In genomic region chr5:73443725-73444498, GRCh38 we compare ENCODE assay signal across 16 cellular contexts. TPM values are rescaled to one million over a fixed set of nuclear protein-coding genes. Genes with fewer than 3 reads are reported as not detected.
A peak's percentile ranks its signal among the peaks of the same experiment; 100 is the strongest.
DNase-seq lines count a peak whose midpoint lies in the region; ATAC-seq, FAIRE-seq and TF ChIP-seq lines count a peak whose summit lies in the region.
"Had no signal": no experiment of that assay in that cellular context is flagged by ENCODE, and none has a peak within 500 bp of the region (broad histone marks: within the 10 kb centered on the region; RNA-seq: fewer than 3 reads in every experiment).

No MANE protein-coding gene starts in this region.

- no TSS peak for BruUV-seq in HepG2 (replicated peaks; lab: Mats Ljungman, UMichigan)

- DNase-seq in HepG2 (ENCODE audit: low spot score): no peak
- no peak for DNase-seq in right lobe of liver
- no peak for DNase-seq in keratinocyte (ENCODE audit: low read depth, low spot score)
- DNase-seq in thyroid gland: no peak
- no peak for DNase-seq in pons (ENCODE audit: low spot score)
- DNase-seq in cerebellar cortex (ENCODE audit: low spot score): no peak
- DNase-seq: activated naive CD8-positive, alpha-beta T cell treated with anti-CD3 and anti-CD28 coated beads for 36 hours; foreskin fibroblast; GDM1; stimulated activated CD4-positive, alpha-beta T cell treated with anti-CD3 and anti-CD28 coated beads, Interleukin-4, amount 100 ng/mL, for 1 hour had no signal

- H3K4me2 ChIP-seq in HepG2 (ENCODE audit: low read depth, low read length): no peak overlapping the region
- H3K4me2 ChIP-seq in keratinocyte (ENCODE audit: control insufficient read depth, extremely low read depth, insufficient read depth, low read depth, low read length): peak overlapping the region; percentile 77

- H3K79me2 ChIP-seq in HepG2 (ENCODE audit: insufficient read depth, low read length): no peaks in the 10 kb centered on the region
- peaks cover 29% of the 10 kb centered on the region for H3K79me2 ChIP-seq in keratinocyte (ENCODE audit: control insufficient read depth, insufficient read depth, low read length)
- H3K79me2 ChIP-seq: parathyroid adenoma had no signal

- 21% methylated on average over 17 of the region's 42 CpGs for WGBS in HepG2 (ENCODE audit: low lambda C conversion rate)
- 8% methylated on average over 19 of the region's 42 CpGs for WGBS in right lobe of liver (ENCODE audit: insufficient coverage, low coverage, low lambda C conversion rate, missing lambda C conversion rate)
- WGBS in thyroid gland, 2 donors: 16 to 18% methylated on average over 27 to 37 of the region's 42 CpGs

- no peaks in the 10 kb centered on the region for H3K9me1 ChIP-seq in keratinocyte (ENCODE audit: control insufficient read depth, extremely low read depth, insufficient read depth, low read length)

- no peak for FAIRE-seq in HepG2 (lab: Jason Lieb, UNC)
- FAIRE-seq in keratinocyte (lab: Jason Lieb, UNC): no peak
- FAIRE-seq: GM18507 had no signal

- TF ChIP-seq EP300 in HepG2 (IDR thresholded peaks at IDR 0.05; ENCODE audit: low read depth in 2 of 2, low read length in 2 of 2) (no peak), HepG2 (CRISPR knock-in tag; IDR thresholded peaks at IDR 0.05; ENCODE audit: borderline replicate concordance) (no peak)

- H3K9me3 ChIP-seq in HepG2 (ENCODE audit: low read length): no peaks in the 10 kb centered on the region
- no peaks in the 10 kb centered on the region for H3K9me3 ChIP-seq in right lobe of liver
- H3K9me3 ChIP-seq in keratinocyte (ENCODE audit: control insufficient read depth, low read depth, low read length): no peaks in the 10 kb centered on the region
- H3K9me3 ChIP-seq in thyroid gland: no peaks in the 10 kb centered on the region

- TF ChIP-seq CTCF in HepG2 (CRISPR knock-in tag; IDR thresholded peaks at IDR 0.05): no peak
- no peak for TF ChIP-seq CTCF in right lobe of liver (IDR thresholded peaks at IDR 0.05)
- TF ChIP-seq CTCF in WI38 (IDR thresholded peaks at IDR 0.05; ENCODE audit: low read depth, low read length): no peak
- no peak for TF ChIP-seq CTCF in keratinocyte (optimal IDR thresholded peaks at IDR 0.05 in 1 of 3, IDR thresholded peaks at IDR 0.05 in 1 of 3, conservative IDR thresholded peaks at IDR 0.05 in 1 of 3; ENCODE audit: extremely low read depth in 1 of 3, insufficient read depth in 2 of 3, low read length in 3 of 3)
- no peak for TF ChIP-seq CTCF in thyroid gland (IDR thresholded peaks at IDR 0.05)

- H4K20me1 ChIP-seq in HepG2 (ENCODE audit: insufficient read depth, low read length) (no peaks in the 10 kb centered on the region), keratinocyte (ENCODE audit: control insufficient read depth, extremely low read depth, insufficient read depth, low read length) (no peaks in the 10 kb centered on the region)

- H3K9ac ChIP-seq in HepG2 (ENCODE audit: insufficient read depth, low read depth, low read length) (no peak overlapping the region), keratinocyte (ENCODE audit: control insufficient read depth, extremely low read depth, insufficient read depth, low read length) (no peak overlapping the region)
- H3K9ac ChIP-seq: parathyroid adenoma had no signal

- POLR2A ChIA-PET in HepG2 (lab: Yijun Ruan, JAX): no interaction called here

- H3K27ac ChIP-seq in HepG2 (ENCODE audit: extremely low read length, insufficient read depth, low read length): no peak overlapping the region
- H3K27ac ChIP-seq in right lobe of liver: no peak overlapping the region
- H3K27ac ChIP-seq in keratinocyte (ENCODE audit: control insufficient read depth, insufficient read depth, low read length): no peak overlapping the region
- no peak overlapping the region for H3K27ac ChIP-seq in thyroid gland
- H3K27ac ChIP-seq: parathyroid adenoma had no signal

- in situ Hi-C loops in HepG2 (cut with HindIII; ENCODE audit: extremely low pct_ligation_motif_present, low pct_unique_long_range_greater_than_20kb): loop anchor here (10.0 kb wide), 1 partner anchor 229 kb away; no protein-coding TSS in a partner anchor

- dilution Hi-C loops in keratinocyte (cut with MboI; ENCODE audit: extremely low pct_ligation_motif_present, low sequenced_read_pairs): no loop called here

- intact Hi-C loops in HepG2 (cut with micrococcal nuclease; ENCODE audit: unreplicated experiment): no loop called here
- intact Hi-C loops in right lobe of liver (cut with DNase I): no loop called here
- intact Hi-C loops in thyroid gland (cut with DNase I): loop anchor here (5.0 kb wide), 1 partner anchor 147 kb away; no protein-coding TSS in a partner anchor

- CTCF ChIA-PET in HepG2 (lab: Yijun Ruan, JAX; ENCODE audit: low intra/inter-chr PET ratio, low total read pairs): no interaction called here

- H3K36me3 ChIP-seq in HepG2 (replicated peaks in 1 of 2; ENCODE audit: control insufficient read depth in 1 of 2, insufficient read depth in 2 of 2, low read length in 2 of 2): no peaks in the 10 kb centered on the region
- no peaks in the 10 kb centered on the region for H3K36me3 ChIP-seq in right lobe of liver
- no peaks in the 10 kb centered on the region for H3K36me3 ChIP-seq in keratinocyte (ENCODE audit: control insufficient read depth in 2 of 2, extremely low read depth in 1 of 2, insufficient read depth in 2 of 2, low read length in 2 of 2)
- H3K36me3 ChIP-seq in thyroid gland: no peaks in the 10 kb centered on the region

- H3K4me3 ChIP-seq in HepG2 (replicated peaks in 1 of 3; ENCODE audit: insufficient read depth in 1 of 3, low read depth in 2 of 3, low read length in 3 of 3): no peak overlapping the region
- H3K4me3 ChIP-seq in right lobe of liver: no peak overlapping the region
- H3K4me3 ChIP-seq in WI38 (ENCODE audit: low read depth, low read length): peak overlapping the region; percentile 95
- peak overlapping the region in 2 of 3 experiments; percentile 19 to 52 for H3K4me3 ChIP-seq in keratinocyte (ENCODE audit: control insufficient read depth in 2 of 3, extremely low read depth in 1 of 3, insufficient read depth in 2 of 3, low read depth in 1 of 3, low read length in 3 of 3)
- H3K4me3 ChIP-seq in thyroid gland (replicated peaks in 1 of 3): no peak overlapping the region

- no peak overlapping the region for H2AFZ ChIP-seq in HepG2 (ENCODE audit: low read length)
- H2AFZ ChIP-seq in keratinocyte (ENCODE audit: control insufficient read depth, low read length): no peak overlapping the region
- H2AFZ ChIP-seq: parathyroid adenoma had no signal

- H3K27me3 ChIP-seq in HepG2 (ENCODE audit: control insufficient read depth in 1 of 2, insufficient read depth in 2 of 2, low read length in 2 of 2) (peaks cover 14 to 74% of the 10 kb centered on the region in 2 experiments; a peak in 4 of 5 replicates), right lobe of liver (peaks cover 37 to 60% of the 10 kb centered on the region in 2 donors), keratinocyte (ENCODE audit: control insufficient read depth, extremely low read depth, insufficient read depth, low read length) (peaks cover 16% of the 10 kb centered on the region), thyroid gland (peaks cover 67% of the 10 kb centered on the region)

- TF ChIP-seq POLR2A in HepG2 (IDR thresholded peaks at IDR 0.05; ENCODE audit: insufficient read depth in 1 of 2, low read depth in 2 of 2, low read length in 2 of 2) (no peak), right lobe of liver (IDR thresholded peaks at IDR 0.05) (no peak), thyroid gland (IDR thresholded peaks at IDR 0.05) (no peak)

- TF ChIP-seq RAD21 in HepG2 (CRISPR knock-in tag; IDR thresholded peaks at IDR 0.05): no peak

- H3K4me1 ChIP-seq in HepG2 (ENCODE audit: insufficient read depth, low read length): peaks cover 10% of the 10 kb centered on the region
- H3K4me1 ChIP-seq in right lobe of liver: peaks cover 0 to 4% (median 0%) of the 10 kb centered on the region in 4 donors
- H3K4me1 ChIP-seq in keratinocyte (ENCODE audit: control insufficient read depth, extremely low read depth, insufficient read depth, low read length): peaks cover 6% of the 10 kb centered on the region
- peaks cover 4 to 5% of the 10 kb centered on the region in 2 donors for H3K4me1 ChIP-seq in thyroid gland
- H3K4me1 ChIP-seq: parathyroid adenoma had no signal

- ATAC-seq in HepG2 (no peak), right lobe of liver (no peak), HG03457 (IDR thresholded peaks at IDR 0.05; ENCODE audit: unreplicated experiment) (no peak)
- ATAC-seq: stimulated activated naive CD8-positive, alpha-beta T cell treated with anti-CD3 and anti-CD28 coated beads, Interleukin-15, Interleukin-2, amounts not matched to agents 100 U/mL and 50 U/mL, for 24 hours had no signal

RNA-seq across cellular contexts. Expression of gene FOXD1, which starts 4.7 kb away (rescaled TPM):
- total RNA-seq in HepG2 (2016; rRNA removed; fragmentation: Illumina TruSeq; extraction: Trizol) (0.04 TPM in 1 of 2 replicates, not detected in the other), right lobe of liver (not detected), thyroid gland (1 to 10 TPM in 2 of 4 donors, under 1 TPM in 1, not detected in 1; 0.38 to 1.6 (median 1.2) TPM)
- total RNA-seq in HepG2 (2016; cell fraction: cytosol; rRNA removed; fragmentation: Illumina TruSeq; extraction: Trizol; ENCODE audit: low read depth): not detected in 2 replicates
- total RNA-seq in HepG2 (2016; cell fraction: insoluble cytoplasmic fraction; rRNA removed; fragmentation: Illumina TruSeq; extraction: Trizol): not detected in 2 replicates
- total RNA-seq in HepG2 (2016; cell fraction: membrane; rRNA removed; fragmentation: Illumina TruSeq; extraction: Trizol): 0.06 TPM in 1 of 2 replicates, not detected in the other
- not detected in 2 replicates for total RNA-seq in HepG2 (2016; cell fraction: nucleus; rRNA removed; fragmentation: Illumina TruSeq; extraction: Trizol)
- polyA plus RNA-seq in HepG2 (2011; rRNA removed) (0.04 and 0.05 TPM in 2 replicates), keratinocyte (2.9 to 11.9 TPM (median 7.0 TPM) in 3 replicates)
- 0.05 and 0.07 TPM in 2 replicates for polyA plus RNA-seq in HepG2 (2011; cell fraction: cytosol; rRNA removed)
- polyA plus RNA-seq in HepG2 (2011; cell fraction: nucleus; rRNA removed): 0.06 TPM in 1 of 2 replicates, not detected in the other
- polyA plus RNA-seq in HepG2 (2012): not detected in 2 replicates
- polyA plus RNA-seq in HepG2 (2016; cell fraction: cytosol; fragmentation: Illumina TruSeq; extraction: Trizol; ENCODE audit: low read depth): not detected in 2 replicates
- polyA plus RNA-seq in HepG2 (2016; cell fraction: insoluble cytoplasmic fraction; fragmentation: Illumina TruSeq; extraction: Trizol; ENCODE audit: low read depth): 0.13 TPM in 1 of 2 replicates, not detected in the other
- not detected in 2 replicates for polyA plus RNA-seq in HepG2 (2016; cell fraction: membrane; fragmentation: Illumina TruSeq; extraction: Trizol; ENCODE audit: low read depth)
- not detected in 2 replicates for polyA plus RNA-seq in HepG2 (2016; cell fraction: nucleus; fragmentation: Illumina TruSeq; extraction: Trizol; ENCODE audit: insufficient read depth, low read depth)
- 0.06 and 0.14 TPM in 2 replicates for polyA minus RNA-seq in HepG2 (2011; rRNA and poly(A)+ RNA removed; ENCODE audit: low replicate concordance)
- polyA minus RNA-seq in HepG2 (2011; cell fraction: cytosol; rRNA and poly(A)+ RNA removed): not detected in 2 replicates
- polyA minus RNA-seq in HepG2 (2011; cell fraction: nucleus; rRNA and poly(A)+ RNA removed): not detected in 2 replicates
- 2.5 TPM for polyA plus RNA-seq in keratinocyte (2011; ENCODE audit: low read depth)
- 4.1 and 5.5 TPM in 2 replicates for polyA plus RNA-seq in keratinocyte (2011; cell fraction: cytosol; rRNA removed)
- polyA plus RNA-seq in keratinocyte (2011; cell fraction: nucleus; rRNA removed): 5.3 and 6.7 TPM in 2 replicates
- 6.9 and 22.6 TPM in 2 replicates for polyA plus RNA-seq in keratinocyte (2012; ENCODE audit: low replicate concordance)
- 1.3 to 6.3 TPM (median 1.9 TPM) in 3 replicates for polyA minus RNA-seq in keratinocyte
- polyA minus RNA-seq in keratinocyte (2011; cell fraction: cytosol; rRNA and poly(A)+ RNA removed): 9.2 TPM
- polyA minus RNA-seq in keratinocyte (2011; cell fraction: nucleus; rRNA and poly(A)+ RNA removed): 2.4 and 2.7 TPM in 2 replicates
- total RNA-seq: liver had no signal
- polyA plus RNA-seq: liver had no signal

RNA-seq across cellular contexts. Expression of gene BTF3, which starts 54.3 kb away (rescaled TPM):
- 698 and 836 TPM in 2 replicates for total RNA-seq in HepG2 (2016; rRNA removed; fragmentation: Illumina TruSeq; extraction: Trizol)
- 507 and 559 TPM in 2 replicates for total RNA-seq in HepG2 (2016; cell fraction: cytosol; rRNA removed; fragmentation: Illumina TruSeq; extraction: Trizol; ENCODE audit: low read depth)
- 679 and 821 TPM in 2 replicates for total RNA-seq in HepG2 (2016; cell fraction: insoluble cytoplasmic fraction; rRNA removed; fragmentation: Illumina TruSeq; extraction: Trizol)
- total RNA-seq in HepG2 (2016; cell fraction: membrane; rRNA removed; fragmentation: Illumina TruSeq; extraction: Trizol): 771 and 850 TPM in 2 replicates
- total RNA-seq in HepG2 (2016; cell fraction: nucleus; rRNA removed; fragmentation: Illumina TruSeq; extraction: Trizol): 289 and 303 TPM in 2 replicates
- polyA plus RNA-seq in HepG2 (2011; rRNA removed): 471 and 557 TPM in 2 replicates
- polyA plus RNA-seq in HepG2 (2011; cell fraction: cytosol; rRNA removed): 298 and 449 TPM in 2 replicates
- polyA plus RNA-seq in HepG2 (2011; cell fraction: nucleus; rRNA removed): 96.1 and 122 TPM in 2 replicates
- polyA plus RNA-seq in HepG2 (2012): 940 and 1,043 TPM in 2 replicates
- 922 and 1,006 TPM in 2 replicates for polyA plus RNA-seq in HepG2 (2016; cell fraction: cytosol; fragmentation: Illumina TruSeq; extraction: Trizol; ENCODE audit: low read depth)
- 1,304 and 1,359 TPM in 2 replicates for polyA plus RNA-seq in HepG2 (2016; cell fraction: insoluble cytoplasmic fraction; fragmentation: Illumina TruSeq; extraction: Trizol; ENCODE audit: low read depth)
- polyA plus RNA-seq in HepG2 (2016; cell fraction: membrane; fragmentation: Illumina TruSeq; extraction: Trizol; ENCODE audit: low read depth): 1,256 and 1,375 TPM in 2 replicates
- 596 and 617 TPM in 2 replicates for polyA plus RNA-seq in HepG2 (2016; cell fraction: nucleus; fragmentation: Illumina TruSeq; extraction: Trizol; ENCODE audit: insufficient read depth, low read depth)
- polyA minus RNA-seq in HepG2 (2011; rRNA and poly(A)+ RNA removed; ENCODE audit: low replicate concordance): 152 and 382 TPM in 2 replicates
- 285 and 287 TPM in 2 replicates for polyA minus RNA-seq in HepG2 (2011; cell fraction: cytosol; rRNA and poly(A)+ RNA removed)
- 113 and 151 TPM in 2 replicates for polyA minus RNA-seq in HepG2 (2011; cell fraction: nucleus; rRNA and poly(A)+ RNA removed)
- 100 to 1,000 TPM; 157 to 250 (median 198) TPM for total RNA-seq in right lobe of liver
- 505 to 857 TPM (median 694 TPM) in 3 replicates for polyA plus RNA-seq in keratinocyte
- polyA plus RNA-seq in keratinocyte (2011; ENCODE audit: low read depth): 754 TPM
- polyA plus RNA-seq in keratinocyte (2011; cell fraction: cytosol; rRNA removed): 674 and 942 TPM in 2 replicates
- polyA plus RNA-seq in keratinocyte (2011; cell fraction: nucleus; rRNA removed): 191 and 279 TPM in 2 replicates
- 722 and 955 TPM in 2 replicates for polyA plus RNA-seq in keratinocyte (2012; ENCODE audit: low replicate concordance)
- 225 to 484 TPM (median 286 TPM) in 3 replicates for polyA minus RNA-seq in keratinocyte
- 335 TPM for polyA minus RNA-seq in keratinocyte (2011; cell fraction: cytosol; rRNA and poly(A)+ RNA removed)
- 67.1 and 102 TPM in 2 replicates for polyA minus RNA-seq in keratinocyte (2011; cell fraction: nucleus; rRNA and poly(A)+ RNA removed)
- total RNA-seq in thyroid gland: 100 to 1,000 TPM; 413 to 784 (median 546) TPM

Comparison
In these comparisons a context has a peak if more than half of its experiments do, and no peak if none do; other contexts are left out.
1. H3K4me3 ChIP-seq: peak in WI38 (single experiment) and keratinocyte (2 of 3); none in HepG2 (0 of 3), right lobe of liver (0 of 3) and thyroid gland (0 of 3).